In genomic region chr11:33448461-33449130, GRCh38 we compare ENCODE assay signal across 20 cellular contexts.
DNase-seq lines count a peak whose midpoint lies in the region; ATAC-seq and TF ChIP-seq lines count a peak whose summit lies in the region.
"Had no signal": no experiment of that assay in that cellular context is flagged by ENCODE, and none has a peak within 500 bp of the region (broad histone marks: within the 10 kb centered on the region; RNA-seq: fewer than 3 reads in every experiment).

No MANE protein-coding gene starts in this region.

- 56% methylated on average over 5 of the region's 5 CpGs for WGBS in mesenchymal stem cell
- no CpG with 5 or more reads among the region's 5 CpGs for WGBS in H9 (ENCODE audit: extremely low coverage, insufficient read length, low lambda C conversion rate)

- no peak overlapping the region for H3K56ac ChIP-seq in H9 (ENCODE audit: insufficient read length, low read depth, low read length)

- no peak overlapping the region for H2BK15ac ChIP-seq in mesenchymal stem cell (ENCODE audit: low read depth, poor library complexity, severe bottlenecking)
- no peak overlapping the region for H2BK15ac ChIP-seq in H9 (ENCODE audit: low read depth, low read length)

- H3K14ac ChIP-seq in mesenchymal stem cell (ENCODE audit: low read length in 2 of 2) (no peak overlapping the region), H9 (ENCODE audit: insufficient read depth, low read length) (no peak overlapping the region)

- H3K4ac ChIP-seq in mesenchymal stem cell (ENCODE audit: low read depth in 1 of 2, low read length in 2 of 2) (no peak overlapping the region), H9 (ENCODE audit: low read depth, low read length) (no peak overlapping the region)

- no peak overlapping the region for H4K5ac ChIP-seq in H9 (ENCODE audit: insufficient read length, low read depth, low read length)

- H4K8ac ChIP-seq in mesenchymal stem cell (ENCODE audit: low read length) (no peak overlapping the region), H9 (replicated peaks; ENCODE audit: insufficient read length, low read depth, low read length) (no peak overlapping the region)

- H2BK12ac ChIP-seq in mesenchymal stem cell (ENCODE audit: low read length in 2 of 2) (no peak overlapping the region), H9 (ENCODE audit: insufficient read length, low read depth, low read length) (no peak overlapping the region)

- H3T11ph ChIP-seq in H9 (ENCODE audit: low read length): no peak overlapping the region

- no peaks in the 10 kb centered on the region for H3K9me3 ChIP-seq in mesenchymal stem cell (ENCODE audit: control insufficient read depth, low read length)
- H3K9me3 ChIP-seq in H9 (ENCODE audit: control insufficient read depth, low read depth, low read length): no peaks in the 10 kb centered on the region
- H3K9me3 ChIP-seq: Peyer's patch had no signal

- DNase-seq in ELR (ENCODE audit: low read depth) (peak; percentile 23), RPMI7951 (ENCODE audit: low read depth) (peak; percentile 46), dermis blood vessel endothelial cell (peak; percentile 25), mesenchymal stem cell (no peak), H9 (no peak)
- DNase-seq: Calu3; CD4-positive, CD25-positive, alpha-beta regulatory T cell; DMS53; HCEC 1CT; NCI-H1105; NCI-H1694; NCI-H2107; NCI-H2227 treated with DMSO at 0.1 percent for 48 hours; NCI-H524; Peyer's patch; SHP77 had no signal

- no peaks in the 10 kb centered on the region for H4K20me1 ChIP-seq in H9 (ENCODE audit: control insufficient read depth, insufficient read depth, insufficient read length)

- H3K79me1 ChIP-seq in mesenchymal stem cell (replicated peaks; ENCODE audit: low read length, poor library complexity, severe bottlenecking) (peaks cover 3% of the 10 kb centered on the region), H9 (ENCODE audit: insufficient read depth, low read depth, low read length, poor library complexity, severe bottlenecking) (no peaks in the 10 kb centered on the region)

- no peaks in the 10 kb centered on the region for H3K4me1 Mint-ChIP-seq in H9
- H3K4me1 Mint-ChIP-seq: B cell; CD4-positive, CD25-positive, alpha-beta regulatory T cell had no signal

- H3K27ac Mint-ChIP-seq in H9: no peak overlapping the region
- H3K27ac Mint-ChIP-seq: B cell; CD4-positive, CD25-positive, alpha-beta regulatory T cell had no signal

- H3K27me3 Mint-ChIP-seq in H9 (ENCODE audit: low read depth): peaks cover 3% of the 10 kb centered on the region; the same call in 1 of the 2 replicates

- no peaks in the 10 kb centered on the region for H3K79me2 ChIP-seq in H9 (ENCODE audit: insufficient read depth, low read length)

- no peaks in the 10 kb centered on the region for H3K36me3 ChIP-seq in mesenchymal stem cell (ENCODE audit: control insufficient read depth in 1 of 2, insufficient read depth in 2 of 2, low read depth in 1 of 2, low read length in 2 of 2)
- H3K36me3 ChIP-seq: Peyer's patch had no signal

- peak overlapping the region; percentile 8 for H3K9ac ChIP-seq in mesenchymal stem cell (ENCODE audit: low read length)
- H3K9ac ChIP-seq in H9 (ENCODE audit: extremely low read depth, insufficient read length, low read length): no peak overlapping the region

- H3K27me3 ChIP-seq in mesenchymal stem cell (ENCODE audit: control insufficient read depth in 1 of 2, insufficient read depth in 1 of 2, low read length in 2 of 2) (no peaks in the 10 kb centered on the region), H9 (ENCODE audit: insufficient read depth, low read length) (no peaks in the 10 kb centered on the region)
- H3K27me3 ChIP-seq: Peyer's patch had no signal

- H2AK5ac ChIP-seq in mesenchymal stem cell (ENCODE audit: low read length, severe bottlenecking): no peak overlapping the region
- no peak overlapping the region for H2AK5ac ChIP-seq in H9 (ENCODE audit: insufficient read length, low read length)

- ATAC-seq in GM21717 (IDR thresholded peaks at IDR 0.05; ENCODE audit: unreplicated experiment) (no peak), GM21526 (IDR thresholded peaks at IDR 0.05; ENCODE audit: low FRiP score, unreplicated experiment) (no peak)
- ATAC-seq: K562 had no signal

- H2AFZ ChIP-seq in mesenchymal stem cell (ENCODE audit: low read depth, low read length) (no peak overlapping the region), H9 (ENCODE audit: low read length) (no peak overlapping the region)

- H3K4me1 ChIP-seq in mesenchymal stem cell (ENCODE audit: control insufficient read depth, insufficient read depth, low read depth, low read length) (peaks cover 6% of the 10 kb centered on the region), H9 (ENCODE audit: insufficient read depth, low read length) (no peaks in the 10 kb centered on the region)
- H3K4me1 ChIP-seq: Peyer's patch had no signal

- H4K91ac ChIP-seq in mesenchymal stem cell (ENCODE audit: low read length): no peak overlapping the region
- no peak overlapping the region for H4K91ac ChIP-seq in H9 (ENCODE audit: insufficient read length, low read depth, low read length)

- H3K4me2 ChIP-seq in mesenchymal stem cell (ENCODE audit: low read length, poor library complexity, severe bottlenecking) (no peak overlapping the region), H9 (ENCODE audit: insufficient read depth, insufficient read length, low read length) (no peak overlapping the region)

- H3K27ac ChIP-seq in mesenchymal stem cell (ENCODE audit: low read length, poor library complexity, severe bottlenecking) (no peak overlapping the region), H9 (ENCODE audit: insufficient read length, low read depth, low read length) (no peak overlapping the region)
- H3K27ac ChIP-seq: Peyer's patch had no signal

- H3K4me3 Mint-ChIP-seq in H9: no peak overlapping the region
- H3K4me3 Mint-ChIP-seq: B cell; CD4-positive, CD25-positive, alpha-beta regulatory T cell had no signal

- H3K36me3 Mint-ChIP-seq in H9 (ENCODE audit: insufficient read depth in 1 of 3, low read depth in 3 of 3): no peaks in the 10 kb centered on the region; a peak in 1 of 7 replicates
- H3K36me3 Mint-ChIP-seq: CD4-positive, CD25-positive, alpha-beta regulatory T cell had no signal

- no peak overlapping the region for H2BK20ac ChIP-seq in H9 (ENCODE audit: low read depth, low read length, poor library complexity, severe bottlenecking)

- H2BK5ac ChIP-seq in mesenchymal stem cell (ENCODE audit: low read depth, low read length, poor library complexity, severe bottlenecking): no peak overlapping the region
- no peak overlapping the region for H2BK5ac ChIP-seq in H9 (ENCODE audit: insufficient read length, low read length)

- H2BK120ac ChIP-seq in mesenchymal stem cell (ENCODE audit: low read depth, low read length) (no peak overlapping the region), H9 (ENCODE audit: low read depth, low read length, poor library complexity, severe bottlenecking) (no peak overlapping the region)

- no peak for TF ChIP-seq CTCF in H9 (conservative IDR thresholded peaks at IDR 0.05)

- H3K18ac ChIP-seq in mesenchymal stem cell (ENCODE audit: low read depth in 1 of 2, low read length in 2 of 2): no peak overlapping the region
- H3K18ac ChIP-seq in H9 (ENCODE audit: insufficient read length, low read depth, low read length): no peak overlapping the region

- no peaks in the 10 kb centered on the region for H3K23me2 ChIP-seq in H9 (ENCODE audit: insufficient read length, low read depth, low read length, poor library complexity, severe bottlenecking)

- H3K23ac ChIP-seq in mesenchymal stem cell (ENCODE audit: low read length in 2 of 2) (no peak overlapping the region), H9 (ENCODE audit: insufficient read length, low read depth, low read length) (no peak overlapping the region)

- no peaks in the 10 kb centered on the region for H3K9me3 Mint-ChIP-seq in H9

- H3K4me3 ChIP-seq in mesenchymal stem cell (ENCODE audit: insufficient read depth in 1 of 2, low read depth in 1 of 2, low read length in 2 of 2): no peak overlapping the region
- H3K4me3 ChIP-seq: K562, Peyer's patch had no signal

Comparison
In these comparisons a context has a peak if more than half of its experiments do, and no peak if none do; other contexts are left out.
1. DNase-seq: peak in ELR (single experiment), RPMI7951 (single experiment) and dermis blood vessel endothelial cell (single experiment); none in mesenchymal stem cell (single experiment) and H9 (single experiment).